8 cellular contexts compared by ENCODE assay signal in the genomic region with DNA sequence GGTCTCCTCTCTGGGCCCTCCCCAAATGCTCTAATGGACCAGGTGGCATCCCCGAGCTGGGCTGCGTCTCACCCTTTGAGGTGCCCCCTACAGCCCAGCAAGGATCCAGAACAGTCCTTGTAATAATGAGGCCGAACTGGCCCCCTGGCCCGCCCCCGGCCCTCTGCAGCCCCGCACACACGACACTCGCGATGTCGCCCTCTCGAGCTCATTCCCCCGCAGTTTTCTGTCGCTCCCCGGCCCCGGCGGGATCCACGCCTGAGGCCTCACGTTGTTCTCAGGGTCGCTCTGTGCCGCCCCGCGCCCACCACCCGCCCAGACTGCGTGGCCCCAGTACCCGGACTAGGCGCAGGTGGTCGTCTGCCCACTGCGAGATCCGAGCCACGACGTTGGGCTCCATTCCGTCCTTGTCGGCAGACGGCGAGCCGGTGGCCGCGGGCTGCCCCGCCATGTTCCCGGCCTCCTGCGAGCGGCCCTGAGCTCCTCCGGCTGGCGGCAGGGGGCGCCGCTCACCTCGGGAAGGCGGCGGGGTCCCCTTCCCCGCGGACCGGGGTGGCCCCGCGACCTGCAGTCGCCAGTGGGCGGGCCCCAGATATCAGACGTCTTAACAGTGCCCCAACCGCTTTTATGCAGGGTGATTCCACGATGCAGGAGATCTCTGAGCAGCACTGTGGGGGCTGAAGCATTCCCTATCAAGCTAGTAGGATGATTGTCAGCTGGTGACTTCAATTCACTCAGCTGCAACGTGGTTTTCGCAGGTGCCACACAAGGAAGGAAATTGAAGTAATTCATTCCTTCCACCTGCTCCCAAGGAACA. TPM values are rescaled to one million over a fixed set of nuclear protein-coding genes. Genes with fewer than 3 reads are reported as not detected.
DNase-seq lines count a peak whose midpoint lies in the region; ATAC-seq, FAIRE-seq and TF ChIP-seq lines count a peak whose summit lies in the region.

A gene with protein sequence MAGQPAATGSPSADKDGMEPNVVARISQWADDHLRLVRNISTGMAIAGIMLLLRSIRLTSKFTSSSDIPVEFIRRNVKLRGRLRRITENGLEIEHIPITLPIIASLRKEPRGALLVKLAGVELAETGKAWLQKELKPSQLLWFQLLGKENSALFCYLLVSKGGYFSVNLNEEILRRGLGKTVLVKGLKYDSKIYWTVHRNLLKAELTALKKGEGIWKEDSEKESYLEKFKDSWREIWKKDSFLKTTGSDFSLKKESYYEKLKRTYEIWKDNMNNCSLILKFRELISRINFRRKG (minus strand): TSS at position 477 of the 817 bp plus-strand sequence. CDS start 26 bp downstream, at position 451.

- H3K27ac ChIP-seq in RWPE1 = peak within 1 kb of the TSS; percentile 36; the same call in 1 of the 2 replicates

- CTCF ChIA-PET in RWPE1 (lab: Yijun Ruan, JAX) = interaction anchor here (0.6 to 1.7 kb wide), 14 partner anchors 9 to 830 kb away, joined by 3 to 5 read pairs (median 3); no protein-coding TSS in a partner anchor

- peak; percentile 96 for ATAC-seq in GM21737 (IDR thresholded peaks at IDR 0.05; ENCODE audit: unreplicated experiment)

- FAIRE-seq in frontal cortex (lab: Jason Lieb, UNC) = no peak

- peak; percentile 68 for DNase-seq in EL
- peak; percentile 73 for DNase-seq in KG1 (lab: John Stamatoyannopoulos, UW)
- peak; percentile 69 for DNase-seq in RWPE1 (ENCODE audit: low spot score)
- peak; percentile 92 for DNase-seq in activated effector memory CD4-positive, alpha-beta T cell treated with anti-CD3 and anti-CD28 coated beads, Interleukin-2, amount 50 U/mL, for 16 hours
- DNase-seq in frontal cortex (ENCODE audit: low spot score in 2 of 2) = peak; percentile 78 to 83
- peak in 53 of 56 donors; percentile 6 to 86 (median 64) for DNase-seq in nucleus accumbens (lab: John Stamatoyannopoulos, UW)
- peak; percentile 77 for DNase-seq in superior temporal gyrus (ENCODE audit: extremely low spot score)

- TF ChIP-seq CTCF in RWPE1 (conservative IDR thresholded peaks at IDR 0.05; ENCODE audit: low read depth) = peak; percentile 94

- POLR2A ChIA-PET in RWPE1 (lab: Yijun Ruan, JAX; ENCODE audit: low non-redundant PET) = interaction anchor here (0.6 to 0.8 kb wide), 3 partner anchors 19 to 65 kb away, joined by 3 to 7 read pairs (median 4); a partner anchor contains a TSS

RNA-seq across cellular contexts. Expression of the gene that starts here (rescaled TPM):
- 17.9 TPM for total RNA-seq in frontal cortex

Comparison
In these comparisons a context has a peak if more than half of its experiments do, and no peak if none do; other contexts are left out.
1. Peak in every context shown above with its lines: DNase-seq, ATAC-seq and H3K27ac ChIP-seq.